26 cellular contexts compared by ENCODE assay signal in the genomic region with DNA sequence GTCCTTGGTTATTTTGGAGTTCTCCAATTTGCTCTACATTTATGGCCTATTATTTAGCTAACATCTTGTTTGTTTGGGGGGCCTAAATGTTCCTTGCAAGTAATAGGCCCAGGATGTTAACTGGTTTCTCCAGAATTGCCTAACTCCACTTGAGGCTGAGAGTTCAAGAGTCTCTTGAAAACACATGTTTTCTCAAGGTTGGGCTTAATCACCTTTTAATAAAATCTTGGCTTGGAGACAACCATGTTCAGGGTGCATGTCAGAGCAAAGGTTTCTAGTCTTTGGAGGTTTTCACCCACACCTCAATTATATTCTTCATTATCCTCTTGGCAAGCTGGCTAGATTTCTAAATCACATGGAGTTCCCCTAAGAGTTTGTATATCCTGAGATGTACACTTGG. TPM values are rescaled to one million over a fixed set of nuclear protein-coding genes. Genes with fewer than 3 reads are reported as not detected.
DNase-seq lines count a peak whose midpoint lies in the region; ATAC-seq and TF ChIP-seq lines count a peak whose summit lies in the region.
"Had no signal": no experiment of that assay in that cellular context is flagged by ENCODE, and none has a peak within 500 bp of the region (broad histone marks: within the 10 kb centered on the region; RNA-seq: fewer than 3 reads in every experiment).

No MANE protein-coding gene starts in this region.

- no peak overlapping the region for H3K4me3 ChIP-seq in upper lobe of right lung
- H3K4me3 ChIP-seq: esophagus muscularis mucosa, HAP-1, heart left ventricle, tibial nerve had no signal

- intact Hi-C loops in upper lobe of right lung (cut with DNase I): no loop called here

- H3K27ac ChIP-seq in upper lobe of right lung: no peak overlapping the region
- H3K27ac ChIP-seq: esophagus muscularis mucosa, heart left ventricle, neutrophil, tibial nerve had no signal

- no peak for TF ChIP-seq CTCF in upper lobe of right lung (IDR thresholded peaks at IDR 0.05)

- no peaks in the 10 kb centered on the region for H3K36me3 ChIP-seq in upper lobe of right lung
- H3K36me3 ChIP-seq: esophagus muscularis mucosa, HAP-1, heart left ventricle, neutrophil, tibial nerve had no signal

- H3K9me3 ChIP-seq in upper lobe of right lung: no peaks in the 10 kb centered on the region
- H3K9me3 ChIP-seq: esophagus muscularis mucosa, HAP-1, heart left ventricle, neutrophil, SK-N-SH, tibial nerve had no signal

- peak; percentile 65 for ATAC-seq in upper lobe of right lung
- no peak for ATAC-seq in HG03139 (IDR thresholded peaks at IDR 0.05; ENCODE audit: unreplicated experiment)
- ATAC-seq: heart left ventricle, left ventricle myocardium superior had no signal

- no peaks in the 10 kb centered on the region for H3K27me3 ChIP-seq in upper lobe of right lung
- H3K27me3 ChIP-seq: esophagus muscularis mucosa, heart left ventricle, neutrophil, tibial nerve had no signal

- peak; percentile 13 for DNase-seq in NCI-H2107 treated with DMSO at 0.1 percent for 48 hours (lab: John Stamatoyannopoulos, UW; ENCODE audit: unreplicated experiment)
- DNase-seq in NCI-H2107 (lab: John Stamatoyannopoulos, UW): no peak
- DNase-seq in amniotic epithelial cell (ENCODE audit: low read depth): peak; percentile 4
- peak; percentile 23 for DNase-seq in iris pigment epithelial cell (ENCODE audit: low read depth)
- no peak for DNase-seq in upper lobe of right lung
- DNase-seq in foreskin melanocyte: no peak
- DNase-seq in amygdala (lab: John Stamatoyannopoulos, UW): no peak
- DNase-seq: 8988T; activated B cell treated with CpG ODN at 0.5 μM for 24 hours; activated CD4-positive, alpha-beta memory T cell treated with anti-CD3 and anti-CD28 coated beads, Interleukin-2, amount 10 ng/mL, durations not matched to agents 7 days and 5 days; activated naive CD4-positive, alpha-beta T cell; central memory CD4-positive, alpha-beta T cell; effector CD4-positive, alpha-beta T cell; heart left ventricle; left ventricle myocardium superior; NCI-H1436 treated with DMSO at 0.1 percent for 48 hours; NCI-H2227 treated with DMSO at 0.1 percent for 48 hours; NK-92 treated with Interleukin-12 subunit alpha and Interleukin-12 subunit beta, amount 100 ng/mL, for 24 hours; SK-N-SH; stimulated activated CD4-positive, alpha-beta T cell treated with anti-CD3 and anti-CD28 coated beads, Interleukin-4, amount 100 ng/mL, for 1 hour had no signal

- peaks cover 8% of the 10 kb centered on the region for H3K4me1 ChIP-seq in upper lobe of right lung
- H3K4me1 ChIP-seq: heart left ventricle, tibial nerve had no signal

RNA-seq across cellular contexts. Expression of gene KLHL31, which starts 54.2 kb away (rescaled TPM):
- total RNA-seq in upper lobe of right lung: 0.67 TPM
- total RNA-seq: RPMI7951 had no signal

Comparison
In these comparisons a context has a peak if more than half of its experiments do, and no peak if none do; other contexts are left out.
1. DNase-seq: peak in NCI-H2107 treated with DMSO at 0.1 percent for 48 hours (single experiment), amniotic epithelial cell (single experiment) and iris pigment epithelial cell (single experiment); none in NCI-H2107 (single experiment), upper lobe of right lung (single experiment), foreskin melanocyte (single experiment) and amygdala (0 of 56).